8 cellular contexts compared by ENCODE assay signal in the genomic region with DNA sequence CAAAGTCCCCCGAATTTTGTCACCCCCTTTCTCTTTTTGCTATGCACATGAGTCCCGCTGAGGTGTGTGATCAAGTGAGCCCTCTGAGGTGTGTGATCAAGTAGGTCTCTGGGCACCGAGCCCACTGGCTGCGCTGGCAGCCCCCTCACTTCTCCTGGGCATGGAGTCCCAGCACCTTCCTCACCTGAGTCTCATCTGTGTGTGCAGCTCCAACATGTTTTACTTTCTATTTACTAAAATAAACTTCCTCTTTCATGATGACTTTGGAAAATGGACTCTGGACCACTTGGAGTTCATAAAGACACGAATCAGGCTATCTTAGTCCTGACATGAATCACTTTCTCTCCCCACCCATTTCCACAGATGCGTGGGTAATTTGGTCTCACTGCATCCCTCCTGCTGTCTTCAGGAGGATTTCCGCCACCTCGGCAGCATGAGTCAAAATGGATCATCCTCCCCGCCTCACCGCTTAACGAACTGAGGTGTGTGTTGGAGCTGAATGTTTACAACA. TPM values are rescaled to one million over a fixed set of nuclear protein-coding genes. Genes with fewer than 3 reads are reported as not detected.
DNase-seq lines count a peak whose midpoint lies in the region; ATAC-seq and TF ChIP-seq lines count a peak whose summit lies in the region.

No MANE protein-coding gene starts in this region.

- H3K27ac ChIP-seq in hepatocyte (no peak overlapping the region), thyroid gland (no peak overlapping the region), neural progenitor cell (no peak overlapping the region)

- H3K27ac Mint-ChIP-seq in neural progenitor cell = no peak overlapping the region

- H3K79me2 ChIP-seq in hepatocyte = no peaks in the 10 kb centered on the region
- no peaks in the 10 kb centered on the region for H3K79me2 ChIP-seq in neural progenitor cell (ENCODE audit: low read depth)

- DNase-seq in OCI-M1 (lab: John Stamatoyannopoulos, UW) = peak; percentile 80
- peak; percentile 41 for DNase-seq in hepatocyte (ENCODE audit: low spot score)
- no peak for DNase-seq in thyroid gland
- no peak for DNase-seq in neural progenitor cell (ENCODE audit: low spot score)
- no peak for DNase-seq in NCI-H345 (lab: John Stamatoyannopoulos, UW)
- DNase-seq in NCI-H1417 (lab: John Stamatoyannopoulos, UW) = no peak

- no peaks in the 10 kb centered on the region for H3K9me2 ChIP-seq in hepatocyte (replicated peaks; ENCODE audit: insufficient read depth)

- H4K20me1 ChIP-seq in hepatocyte (ENCODE audit: insufficient read depth, poor library complexity, severe bottlenecking) (no peaks in the 10 kb centered on the region), neural progenitor cell (ENCODE audit: low read depth) (no peaks in the 10 kb centered on the region)

- H2AFZ ChIP-seq in hepatocyte (no peak overlapping the region), neural progenitor cell (replicated peaks) (no peak overlapping the region)

- H3K4me2 ChIP-seq in hepatocyte (no peak overlapping the region), neural progenitor cell (no peak overlapping the region)

- intact Hi-C loops in thyroid gland (cut with DNase I) = no loop called here

- no peaks in the 10 kb centered on the region for H3K27me3 Mint-ChIP-seq in neural progenitor cell (ENCODE audit: insufficient read depth, low read depth)

- peaks cover 3% of the 10 kb centered on the region for H3K4me1 Mint-ChIP-seq in neural progenitor cell

- TF ChIP-seq CTCF in hepatocyte (IDR thresholded peaks at IDR 0.05; ENCODE audit: poor library complexity) (no peak), thyroid gland (IDR thresholded peaks at IDR 0.05) (no peak), neural progenitor cell (IDR thresholded peaks at IDR 0.05) (no peak)

- H3F3A ChIP-seq in neural progenitor cell (ENCODE audit: low read depth) = no peaks in the 10 kb centered on the region

- no peak overlapping the region for H3K9ac ChIP-seq in neural progenitor cell

- ATAC-seq in GM18502 (IDR thresholded peaks at IDR 0.05; ENCODE audit: poor library complexity, unreplicated experiment) (peak; percentile 71), HG02588 (IDR thresholded peaks at IDR 0.05; ENCODE audit: unreplicated experiment) (peak; percentile 52)

- H3K36me3 ChIP-seq in hepatocyte (replicated peaks; ENCODE audit: insufficient read depth, low read depth) (no peaks in the 10 kb centered on the region), thyroid gland (no peaks in the 10 kb centered on the region), neural progenitor cell (no peaks in the 10 kb centered on the region)

- H3K27me3 ChIP-seq in hepatocyte (no peaks in the 10 kb centered on the region), thyroid gland (no peaks in the 10 kb centered on the region), neural progenitor cell (no peaks in the 10 kb centered on the region)

- no peaks in the 10 kb centered on the region for H3K9me3 ChIP-seq in hepatocyte (ENCODE audit: low read depth)
- H3K9me3 ChIP-seq in thyroid gland = no peaks in the 10 kb centered on the region
- H3K9me3 ChIP-seq in neural progenitor cell (ENCODE audit: low read depth) = no peaks in the 10 kb centered on the region

- 89% methylated on average over 11 of the region's 11 CpGs for WGBS in hepatocyte (ENCODE audit: low lambda C conversion rate, missing lambda C conversion rate)
- WGBS in thyroid gland, 2 donors = 80 to 88% methylated on average over 11 of the region's 11 CpGs

- no peaks in the 10 kb centered on the region for H3K36me3 Mint-ChIP-seq in neural progenitor cell

- H3K9me3 Mint-ChIP-seq in neural progenitor cell = no peaks in the 10 kb centered on the region

- H3K4me1 ChIP-seq in hepatocyte (ENCODE audit: insufficient read depth) (no peaks in the 10 kb centered on the region), thyroid gland (no peaks in the 10 kb centered on the region), neural progenitor cell (no peaks in the 10 kb centered on the region)

- TF ChIP-seq POLR2A in thyroid gland (IDR thresholded peaks at IDR 0.05) = no peak

- H3K4me3 Mint-ChIP-seq in neural progenitor cell = no peak overlapping the region

- H3K4me3 ChIP-seq in hepatocyte (no peak overlapping the region), thyroid gland (replicated peaks in 1 of 3) (no peak overlapping the region), neural progenitor cell (no peak overlapping the region)

RNA-seq across cellular contexts. Expression of a gene that starts 39.8 kb away (rescaled TPM):
- 19.1 and 19.3 TPM in 2 replicates for total RNA-seq in hepatocyte
- polyA plus RNA-seq in hepatocyte = 13.4 and 18.0 TPM in 2 replicates
- 1 to 10 TPM; 5.6 to 7.6 (median 7.0) TPM for total RNA-seq in thyroid gland
- 0.37 and 0.43 TPM in 2 replicates for total RNA-seq in neural progenitor cell (ENCODE audit: low replicate concordance)

Comparison
In these comparisons a context has a peak if more than half of its experiments do, and no peak if none do; other contexts are left out.
1. DNase-seq: peak in OCI-M1 (single experiment) and hepatocyte (single experiment); none in thyroid gland (0 of 2), neural progenitor cell (single experiment), NCI-H345 (single experiment) and NCI-H1417 (0 of 3).